11 cellular contexts compared by ENCODE assay signal in genomic region chr13:43686557-43686956, GRCh38.
DNase-seq lines count a peak whose midpoint lies in the region; ATAC-seq and TF ChIP-seq lines count a peak whose summit lies in the region.
"Had no signal": no experiment of that assay in that cellular context is flagged by ENCODE, and none has a peak within 500 bp of the region (broad histone marks: within the 10 kb centered on the region; RNA-seq: fewer than 3 reads in every experiment).

No MANE protein-coding gene starts in this region.

- H3K27me3 ChIP-seq in ACC112 (ENCODE audit: insufficient read depth, low read length) (peaks cover 3% of the 10 kb centered on the region; the same call in 1 of the 2 replicates), right lobe of liver (no peaks in the 10 kb centered on the region)
- H3K27me3 ChIP-seq: tibial artery had no signal

- intact Hi-C loops in right lobe of liver (cut with DNase I): no loop called here

- no peaks in the 10 kb centered on the region for H3K79me2 ChIP-seq in ACC112 (ENCODE audit: control insufficient read depth, insufficient read depth, low read length, unreplicated experiment)

- WGBS in right lobe of liver (ENCODE audit: insufficient coverage, low coverage, low lambda C conversion rate, missing lambda C conversion rate): 32% methylated on average over 3 of the region's 3 CpGs

- H3K4me1 ChIP-seq in ACC112 (ENCODE audit: control insufficient read depth, insufficient read depth, low read length, unreplicated experiment) (peaks cover 14% of the 10 kb centered on the region), right lobe of liver (peaks cover 0 to 5% (median 0%) of the 10 kb centered on the region in 4 donors)

- H3K36me3 ChIP-seq in ACC112 (ENCODE audit: insufficient read depth, low read length): no peaks in the 10 kb centered on the region
- no peaks in the 10 kb centered on the region for H3K36me3 ChIP-seq in right lobe of liver
- H3K36me3 ChIP-seq: tibial artery had no signal

- H3K27ac ChIP-seq in ACC112 (ENCODE audit: low read depth, low read length) (peak overlapping the region; percentile 14; the same call in 1 of the 2 replicates), right lobe of liver (no peak overlapping the region)
- H3K27ac ChIP-seq: tibial artery had no signal

- ATAC-seq in right lobe of liver (peak in 3 of 4 donors; percentile 28 to 92 (median 29)), GM18517 (IDR thresholded peaks at IDR 0.05; ENCODE audit: unreplicated experiment) (no peak), HG03521 (IDR thresholded peaks at IDR 0.05; ENCODE audit: unreplicated experiment) (no peak)

- DNase-seq in HS-5 (ENCODE audit: low read depth) (peak; percentile 23), dedifferentiated amniotic fluid mesenchymal stem cell (ENCODE audit: extremely low spot score) (peak; percentile 85), right lobe of liver (peak in 1 of 3 donors; percentile 17), DMS79 treated with DMSO at 0.1 percent for 48 hours (lab: John Stamatoyannopoulos, UW) (no peak), OCI-M2 (lab: John Stamatoyannopoulos, UW; ENCODE audit: unreplicated experiment) (no peak)
- DNase-seq: NK-92 treated with Interleukin-12 subunit alpha and Interleukin-12 subunit beta, amount 100 ng/mL, for 24 hours; small intestine; tibial artery had no signal

- no peak for TF ChIP-seq CTCF in right lobe of liver (IDR thresholded peaks at IDR 0.05)

- no peak overlapping the region for H2AFZ ChIP-seq in ACC112 (ENCODE audit: low read length, unreplicated experiment)

- H3K9me3 ChIP-seq in right lobe of liver: no peaks in the 10 kb centered on the region
- H3K9me3 ChIP-seq: tibial artery had no signal

- H3K4me3 ChIP-seq in ACC112 (ENCODE audit: low read depth, low read length) (no peak overlapping the region), right lobe of liver (no peak overlapping the region)
- H3K4me3 ChIP-seq: tibial artery had no signal

- no peak for TF ChIP-seq POLR2A in right lobe of liver (IDR thresholded peaks at IDR 0.05)

Comparison
In these comparisons a context has a peak if more than half of its experiments do, and no peak if none do; other contexts are left out.
1. DNase-seq: peak in HS-5 (single experiment) and dedifferentiated amniotic fluid mesenchymal stem cell (single experiment); none in DMS79 treated with DMSO at 0.1 percent for 48 hours (single experiment) and OCI-M2 (single experiment).
2. ATAC-seq: peak in right lobe of liver (3 of 4); none in GM18517 (single experiment) and HG03521 (single experiment).